24 cellular contexts compared by ENCODE assay signal in genomic region chr12:131676544-131676943, GRCh38.
"Had no signal": no experiment of that assay in that cellular context is flagged by ENCODE, and none has a peak within 500 bp of the region (broad histone marks: within the 10 kb centered on the region; RNA-seq: fewer than 3 reads in every experiment).

No MANE protein-coding gene starts in this region.

- ATAC-seq: activated CD4-positive, alpha-beta T cell treated with anti-CD3 and anti-CD28 coated beads for 36 hours; activated CD8-positive, alpha-beta T cell treated with anti-CD3 and anti-CD28 coated beads for 36 hours; activated T-cell treated with anti-CD3 and anti-CD28 coated beads, Interleukin-2, amount 50 U/mL, for 72 hours had no signal

- H3K27ac ChIP-seq: breast epithelium, Peyer's patch, RWPE1, SJCRH30, VCaP had no signal

- H3K27me3 ChIP-seq: Peyer's patch, SJCRH30 had no signal

- DNase-seq: activated CD4-positive, alpha-beta T cell treated with anti-CD3 and anti-CD28 coated beads for 36 hours; activated CD4-positive, CD25-positive, alpha-beta regulatory T cell; activated CD8-positive, alpha-beta memory T cell treated with anti-CD3 and anti-CD28 coated beads, Interleukin-2, amount 50 U/mL, for 4 hours; activated CD8-positive, alpha-beta T cell treated with anti-CD3 and anti-CD28 coated beads for 36 hours; activated gamma-delta T cell treated with Interleukin-2 at 50 U/mL for 16 hours; activated naive CD4-positive, alpha-beta T cell treated with anti-CD3 and anti-CD28 coated beads, Interleukin-2, amount 50 U/mL, for 16 hours; activated T-cell treated with anti-CD3 and anti-CD28 coated beads, Interleukin-2, amount 50 U/mL, for 72 hours; central memory CD4-positive, alpha-beta T cell; Karpas-422; MM.1S; NCI-H1105; NCI-H1436; NCI-H1694 treated with DMSO at 0.1 percent for 48 hours; NCI-H2081; NCI-H510A treated with DMSO at 0.1 percent for 48 hours; Right ventricle myocardium superior; SJCRH30; SK-N-SH; T-helper 1 cell had no signal

- H3K4me2 ChIP-seq: SK-N-SH had no signal

- H3K4me3 ChIP-seq: breast epithelium, Peyer's patch, SJCRH30 had no signal

- H3K27me3 Mint-ChIP-seq: activated CD4-positive, alpha-beta T cell treated with anti-CD3 and anti-CD28 coated beads for 36 hours; activated CD8-positive, alpha-beta T cell treated with anti-CD3 and anti-CD28 coated beads for 36 hours had no signal

- H3K4me1 ChIP-seq: breast epithelium, Peyer's patch had no signal

- H3K4me3 Mint-ChIP-seq: activated CD4-positive, alpha-beta T cell treated with anti-CD3 and anti-CD28 coated beads for 36 hours; activated CD8-positive, alpha-beta T cell treated with anti-CD3 and anti-CD28 coated beads for 36 hours; activated T-cell treated with anti-CD3 and anti-CD28 coated beads, Interleukin-2, amount 50 U/mL, for 72 hours had no signal

- H3K9me3 ChIP-seq: SJCRH30, SK-N-SH had no signal

- H3K27ac Mint-ChIP-seq: activated CD4-positive, alpha-beta T cell treated with anti-CD3 and anti-CD28 coated beads for 36 hours; activated CD8-positive, alpha-beta T cell treated with anti-CD3 and anti-CD28 coated beads for 36 hours; activated T-cell treated with anti-CD3 and anti-CD28 coated beads, Interleukin-2, amount 50 U/mL, for 72 hours; activated T-helper 2 cell treated with anti-CD3 and anti-CD28 coated beads, Interferon-gamma antibody, Interleukin-2, Interleukin-4, amounts not matched to agents 10 μg/mL and 5 μg/mL and 100 μg/mL, durations not matched to agents 14 hours and 24 hours and 36 hours had no signal

- H3K9ac ChIP-seq: SK-N-SH had no signal

- H3K36me3 ChIP-seq: breast epithelium, Peyer's patch, SJCRH30 had no signal

- H3K9me3 Mint-ChIP-seq: activated T-helper 2 cell treated with anti-CD3 and anti-CD28 coated beads, Interferon-gamma antibody, Interleukin-2, Interleukin-4, amounts not matched to agents 10 μg/mL and 5 μg/mL and 100 μg/mL, durations not matched to agents 14 hours and 24 hours and 36 hours had no signal
